ENCODE assay signal across 19 cellular contexts in genomic region chr5:33079548-33079947, GRCh38.
DNase-seq lines count a peak whose midpoint lies in the region; ATAC-seq and TF ChIP-seq lines count a peak whose summit lies in the region.
"Had no signal": no experiment of that assay in that cellular context is flagged by ENCODE, and none has a peak within 500 bp of the region (broad histone marks: within the 10 kb centered on the region; RNA-seq: fewer than 3 reads in every experiment).

No MANE protein-coding gene starts in this region.

- no peak overlapping the region for H3K4me3 Mint-ChIP-seq in activated T-cell treated with anti-CD3 and anti-CD28 coated beads, Interleukin-2, amount 50 U/mL, for 72 hours
- H3K4me3 Mint-ChIP-seq: CD4-positive, alpha-beta memory T cell had no signal

- intact Hi-C loops in body of pancreas (cut with DNase I) = no loop called here

- H3K27ac ChIP-seq in body of pancreas = no peak overlapping the region
- no peak overlapping the region for H3K27ac ChIP-seq in gastroesophageal sphincter
- H3K27ac ChIP-seq: A549, BLaER1 had no signal

- H3K4me1 Mint-ChIP-seq in activated T-cell treated with anti-CD3 and anti-CD28 coated beads, Interleukin-2, amount 50 U/mL, for 72 hours (ENCODE audit: low read depth) = no peaks in the 10 kb centered on the region
- H3K4me1 Mint-ChIP-seq: CD4-positive, alpha-beta memory T cell had no signal

- TF ChIP-seq EP300 in gastroesophageal sphincter (IDR thresholded peaks at IDR 0.05) = no peak

- no peaks in the 10 kb centered on the region for H3K36me3 ChIP-seq in body of pancreas (replicated peaks in 1 of 2; ENCODE audit: insufficient read depth in 1 of 2, low read depth in 2 of 2)
- no peaks in the 10 kb centered on the region for H3K36me3 ChIP-seq in gastroesophageal sphincter
- H3K36me3 ChIP-seq: BLaER1 had no signal

- TF ChIP-seq CTCF in AG09319 (IDR thresholded peaks at IDR 0.05; ENCODE audit: low read depth, low read length) (no peak), body of pancreas (IDR thresholded peaks at IDR 0.05) (no peak), gastroesophageal sphincter (IDR thresholded peaks at IDR 0.05) (no peak)

- H3K9me3 ChIP-seq in body of pancreas = peaks cover 0 to 8% (median 0%) of the 10 kb centered on the region in 3 donors
- H3K9me3 ChIP-seq in gastroesophageal sphincter = no peaks in the 10 kb centered on the region
- H3K9me3 ChIP-seq: A549, BLaER1 had no signal

- H3K27me3 ChIP-seq in body of pancreas (no peaks in the 10 kb centered on the region), gastroesophageal sphincter (no peaks in the 10 kb centered on the region)
- H3K27me3 ChIP-seq: BLaER1 had no signal

- H3K9me3 Mint-ChIP-seq in activated T-cell treated with anti-CD3 and anti-CD28 coated beads, Interleukin-2, amount 50 U/mL, for 72 hours = peaks cover 2 to 3% of the 10 kb centered on the region in 2 donors

- no peaks in the 10 kb centered on the region for H3K27me3 Mint-ChIP-seq in activated T-cell treated with anti-CD3 and anti-CD28 coated beads, Interleukin-2, amount 50 U/mL, for 72 hours (ENCODE audit: low read depth)
- H3K27me3 Mint-ChIP-seq: CD4-positive, alpha-beta memory T cell had no signal

- ATAC-seq in body of pancreas = peak; percentile 27
- ATAC-seq in gastroesophageal sphincter = peak; percentile 50
- peak; percentile 29 for ATAC-seq in left lobe of liver
- no peak for ATAC-seq in activated T-cell treated with anti-CD3 and anti-CD28 coated beads, Interleukin-2, amount 50 U/mL, for 72 hours (replicated peaks in 1 of 2)
- ATAC-seq in HG03521 (IDR thresholded peaks at IDR 0.05; ENCODE audit: unreplicated experiment) = no peak
- ATAC-seq: A549, K562 had no signal

- H3K4me1 ChIP-seq in body of pancreas (no peaks in the 10 kb centered on the region), gastroesophageal sphincter (peaks cover 0 to 4% (median 0%) of the 10 kb centered on the region in 3 donors)
- H3K4me1 ChIP-seq: BLaER1 had no signal

- H3K36me3 Mint-ChIP-seq in activated T-cell treated with anti-CD3 and anti-CD28 coated beads, Interleukin-2, amount 50 U/mL, for 72 hours (ENCODE audit: insufficient read depth in 2 of 2) = no peaks in the 10 kb centered on the region
- H3K36me3 Mint-ChIP-seq: CD4-positive, alpha-beta memory T cell had no signal

- no peak overlapping the region for H3K27ac Mint-ChIP-seq in activated T-cell treated with anti-CD3 and anti-CD28 coated beads, Interleukin-2, amount 50 U/mL, for 72 hours
- H3K27ac Mint-ChIP-seq: CD4-positive, alpha-beta memory T cell had no signal

- no peak overlapping the region for H3K4me3 ChIP-seq in body of pancreas
- H3K4me3 ChIP-seq in gastroesophageal sphincter = no peak overlapping the region
- H3K4me3 ChIP-seq: A549, BLaER1, K562 had no signal

- peak; percentile 54 for DNase-seq in AG09319 (ENCODE audit: extremely low read depth, low read depth)
- no peak for DNase-seq in body of pancreas
- DNase-seq in left lobe of liver (ENCODE audit: low spot score) = no peak
- no peak for DNase-seq in cerebellar cortex (ENCODE audit: low spot score)
- DNase-seq in activated T-cell treated with anti-CD3 and anti-CD28 coated beads, Interleukin-2, amount 50 U/mL, for 72 hours = no peak
- no peak for DNase-seq in NCI-H524 treated with DMSO at 0.1 percent for 48 hours (lab: John Stamatoyannopoulos, UW)
- DNase-seq: CD4-positive, alpha-beta memory T cell; DMS153; GF-D8; GOT3; NCI-H1092 treated with DMSO at 0.1 percent for 48 hours; NCI-H2081; NCI-H774; SHP77 had no signal

- TF ChIP-seq POLR2A in body of pancreas (IDR thresholded peaks at IDR 0.05) = no peak
- no peak for TF ChIP-seq POLR2A in gastroesophageal sphincter (IDR thresholded peaks at IDR 0.05)

Comparison
In these comparisons a context has a peak if more than half of its experiments do, and no peak if none do; other contexts are left out.
1. ATAC-seq: peak in body of pancreas (single experiment), gastroesophageal sphincter (single experiment) and left lobe of liver (single experiment); none in activated T-cell treated with anti-CD3 and anti-CD28 coated beads, Interleukin-2, amount 50 U/mL, for 72 hours (0 of 2) and HG03521 (single experiment).